8 cellular contexts compared by ENCODE assay signal in the genomic region with DNA sequence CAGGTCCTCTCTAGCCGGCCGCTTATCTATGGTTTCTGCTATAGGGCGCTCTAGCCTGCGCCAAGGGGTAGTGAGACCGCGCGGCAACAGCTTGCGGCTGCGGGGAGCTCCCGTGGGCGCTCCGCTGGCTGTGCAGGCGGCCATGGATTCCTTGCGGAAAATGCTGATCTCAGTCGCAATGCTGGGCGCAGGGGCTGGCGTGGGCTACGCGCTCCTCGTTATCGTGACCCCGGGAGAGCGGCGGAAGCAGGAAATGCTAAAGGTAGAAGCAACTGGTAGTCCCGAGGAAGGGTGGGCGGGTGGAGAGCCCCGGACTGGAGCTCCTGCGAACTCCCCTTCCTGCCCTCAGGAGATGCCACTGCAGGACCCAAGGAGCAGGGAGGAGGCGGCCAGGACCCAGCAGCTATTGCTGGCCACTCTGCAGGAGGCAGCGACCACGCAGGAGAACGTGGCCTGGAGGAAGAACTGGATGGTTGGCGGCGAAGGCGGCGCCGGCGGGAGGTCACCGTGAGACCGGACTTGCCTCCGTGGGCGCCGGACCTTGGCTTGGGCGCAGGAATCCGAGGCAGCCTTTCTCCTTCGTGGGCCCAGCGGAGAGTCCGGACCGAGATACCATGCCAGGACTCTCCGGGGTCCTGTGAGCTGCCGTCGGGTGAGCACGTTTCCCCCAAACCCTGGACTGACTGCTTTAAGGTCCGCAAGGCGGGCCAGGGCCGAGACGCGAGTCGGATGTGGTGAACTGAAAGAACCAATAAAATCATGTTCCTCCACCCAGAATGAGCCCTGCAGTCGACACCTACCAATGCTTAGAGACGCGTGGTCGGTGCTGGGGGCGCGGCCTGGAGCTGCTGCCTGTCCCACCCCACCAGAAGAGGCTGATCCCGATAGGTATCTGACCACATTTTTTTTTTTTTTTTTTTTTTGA. TPM values are rescaled to one million over a fixed set of nuclear protein-coding genes. Genes with fewer than 3 reads are reported as not detected.
DNase-seq lines count a peak whose midpoint lies in the region; ATAC-seq and TF ChIP-seq lines count a peak whose summit lies in the region.

Gene LBHD1 (minus strand): TSS at position 664 of the 925 bp plus-strand sequence. CDS start 2,236 bp downstream, outside the sequence.
A gene with protein sequence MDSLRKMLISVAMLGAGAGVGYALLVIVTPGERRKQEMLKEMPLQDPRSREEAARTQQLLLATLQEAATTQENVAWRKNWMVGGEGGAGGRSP (plus strand): TSS at position 70 of the 925 bp plus-strand sequence. CDS start 73 bp downstream, at position 143.

- DNase-seq in AG08396 (ENCODE audit: low spot score) = peak; percentile 77
- peak; percentile 96 for DNase-seq in NCI-H69 (lab: John Stamatoyannopoulos, UW)
- DNase-seq in activated CD4-positive, alpha-beta T cell treated with anti-CD3 and anti-CD28 coated beads, Interleukin-2, amount 50 U/mL, for 24 hours (ENCODE audit: low read depth in 1 of 2, low spot score in 1 of 2) = peak; percentile 56 to 86
- peak; percentile 91 for DNase-seq in dermis blood vessel endothelial cell
- DNase-seq in lower leg skin (ENCODE audit: low spot score in 2 of 2) = peak; percentile 65 to 95
- DNase-seq in stimulated activated CD4-positive, alpha-beta T cell treated with anti-CD3 and anti-CD28 coated beads, TNF-alpha, amount 100 ng/mL, for 1 hour (ENCODE audit: low read depth in 3 of 3, low spot score in 1 of 3) = peak in 2 of 3 donors; percentile 43 to 62

- 1% methylated on average over 53 to 54 of the region's 66 CpGs for WGBS in lower leg skin, 2 donors

- peak within 1 kb of the TSS; percentile 90 for H3K4me3 ChIP-seq in lower leg skin (ENCODE audit: low read depth, poor library complexity, severe bottlenecking)

- intact Hi-C loops in lower leg skin (cut with DNase I; ENCODE audit: low total_unique reads) = no loop called here

- no peak for TF ChIP-seq CTCF in lower leg skin (IDR thresholded peaks at IDR 0.05)

- ATAC-seq in GM19023 (IDR thresholded peaks at IDR 0.05; ENCODE audit: unreplicated experiment) (peak; percentile 68), HG03439 (IDR thresholded peaks at IDR 0.05; ENCODE audit: unreplicated experiment) (peak; percentile 50)

- TF ChIP-seq POLR2A in lower leg skin (IDR thresholded peaks at IDR 0.05) = no peak

RNA-seq across cellular contexts. Expression of gene LBHD1, which starts in this region (rescaled TPM):
- total RNA-seq in dermis blood vessel endothelial cell (2.5 and 3.6 TPM in 2 replicates), lower leg skin (1 to 10 TPM; 2.5 to 4.6 (median 3.1) TPM)

RNA-seq across cellular contexts. Expression of the second gene that starts in this region (rescaled TPM):
- total RNA-seq in dermis blood vessel endothelial cell = 5.0 and 6.1 TPM in 2 replicates
- 10 to 100 TPM in 2 of 4 donors, 1 to 10 TPM in 2; 7.5 to 12.0 (median 10.3) TPM for total RNA-seq in lower leg skin

Comparison
In these comparisons a context has a peak if more than half of its experiments do, and no peak if none do; other contexts are left out.
1. Peak in every context shown above with its lines: DNase-seq, ATAC-seq and H3K4me3 ChIP-seq.